In the genomic region with DNA sequence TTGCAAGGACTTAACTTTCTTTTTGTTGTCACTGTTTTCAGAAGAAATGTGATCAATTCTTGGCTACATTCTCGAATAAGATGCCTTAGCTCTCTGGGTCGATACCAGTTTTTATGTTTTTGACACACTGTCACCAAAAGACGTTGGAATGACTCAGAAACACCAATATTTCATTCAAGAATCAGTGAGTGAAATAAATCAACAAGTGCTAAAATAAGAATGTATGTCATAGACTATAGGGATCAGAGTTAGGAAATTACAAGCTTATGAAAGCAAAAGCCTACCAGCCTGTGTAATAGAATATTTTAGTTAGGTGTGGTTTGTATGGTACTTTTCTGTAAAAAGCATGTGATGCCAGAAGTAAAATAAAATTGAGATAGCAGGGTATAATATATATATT, we compare ENCODE assay signal across 1 cellular context.
TF ChIP-seq lines count a peak whose summit lies in the region.

No MANE protein-coding gene starts in this region.

TF ChIP-seq in GM12878, 131 proteins besides CTCF, POLR2A, EP300 and RAD21:
- TF ChIP-seq POLR2AphosphoS5 (IDR thresholded peaks at IDR 0.05; ENCODE audit: low read length) (no peak), SIX5 (IDR thresholded peaks at IDR 0.05; ENCODE audit: low read depth, low read length, severe bottlenecking) (no peak), RAD51 (IDR thresholded peaks at IDR 0.05) (no peak), SMC3 (IDR thresholded peaks at IDR 0.05; ENCODE audit: borderline replicate concordance, low read length) (no peak), FOXM1 (IDR thresholded peaks at IDR 0.05; ENCODE audit: low read depth, low read length) (no peak), MTA2 (IDR thresholded peaks at IDR 0.05; ENCODE audit: low read depth) (no peak), NFYA (IDR thresholded peaks at IDR 0.05; ENCODE audit: borderline replicate concordance, low read depth, low read length) (no peak), BMI1 (IDR thresholded peaks at IDR 0.05; ENCODE audit: borderline replicate concordance) (no peak), PML (IDR thresholded peaks at IDR 0.05; ENCODE audit: low read length) (no peak), CHD1 (IDR thresholded peaks at IDR 0.05; ENCODE audit: low read depth, low read length) (no peak), WRNIP1 (IDR thresholded peaks at IDR 0.05; ENCODE audit: borderline replicate concordance, low read depth, low read length) (no peak), RUNX3 (IDR thresholded peaks at IDR 0.05; ENCODE audit: low read length) (no peak), HDGF (IDR thresholded peaks at IDR 0.05) (no peak), SUZ12 (IDR thresholded peaks at IDR 0.05; ENCODE audit: unreplicated experiment) (no peak), SREBF1 (IDR thresholded peaks at IDR 0.05; ENCODE audit: low read length) (no peak), RELA (IDR thresholded peaks at IDR 0.05; ENCODE audit: borderline replicate concordance, partially characterized antibody) (no peak)
- TF ChIP-seq, protein P1, sequence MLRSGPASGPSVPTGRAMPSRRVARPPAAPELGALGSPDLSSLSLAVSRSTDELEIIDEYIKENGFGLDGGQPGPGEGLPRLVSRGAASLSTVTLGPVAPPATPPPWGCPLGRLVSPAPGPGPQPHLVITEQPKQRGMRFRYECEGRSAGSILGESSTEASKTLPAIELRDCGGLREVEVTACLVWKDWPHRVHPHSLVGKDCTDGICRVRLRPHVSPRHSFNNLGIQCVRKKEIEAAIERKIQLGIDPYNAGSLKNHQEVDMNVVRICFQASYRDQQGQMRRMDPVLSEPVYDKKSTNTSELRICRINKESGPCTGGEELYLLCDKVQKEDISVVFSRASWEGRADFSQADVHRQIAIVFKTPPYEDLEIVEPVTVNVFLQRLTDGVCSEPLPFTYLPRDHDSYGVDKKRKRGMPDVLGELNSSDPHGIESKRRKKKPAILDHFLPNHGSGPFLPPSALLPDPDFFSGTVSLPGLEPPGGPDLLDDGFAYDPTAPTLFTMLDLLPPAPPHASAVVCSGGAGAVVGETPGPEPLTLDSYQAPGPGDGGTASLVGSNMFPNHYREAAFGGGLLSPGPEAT (IDR thresholded peaks at IDR 0.05; ENCODE audit: low read depth) = no peak
- TF ChIP-seq, protein P2, sequence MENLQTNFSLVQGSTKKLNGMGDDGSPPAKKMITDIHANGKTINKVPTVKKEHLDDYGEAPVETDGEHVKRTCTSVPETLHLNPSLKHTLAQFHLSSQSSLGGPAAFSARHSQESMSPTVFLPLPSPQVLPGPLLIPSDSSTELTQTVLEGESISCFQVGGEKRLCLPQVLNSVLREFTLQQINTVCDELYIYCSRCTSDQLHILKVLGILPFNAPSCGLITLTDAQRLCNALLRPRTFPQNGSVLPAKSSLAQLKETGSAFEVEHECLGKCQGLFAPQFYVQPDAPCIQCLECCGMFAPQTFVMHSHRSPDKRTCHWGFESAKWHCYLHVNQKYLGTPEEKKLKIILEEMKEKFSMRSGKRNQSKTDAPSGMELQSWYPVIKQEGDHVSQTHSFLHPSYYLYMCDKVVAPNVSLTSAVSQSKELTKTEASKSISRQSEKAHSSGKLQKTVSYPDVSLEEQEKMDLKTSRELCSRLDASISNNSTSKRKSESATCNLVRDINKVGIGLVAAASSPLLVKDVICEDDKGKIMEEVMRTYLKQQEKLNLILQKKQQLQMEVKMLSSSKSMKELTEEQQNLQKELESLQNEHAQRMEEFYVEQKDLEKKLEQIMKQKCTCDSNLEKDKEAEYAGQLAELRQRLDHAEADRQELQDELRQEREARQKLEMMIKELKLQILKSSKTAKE (IDR thresholded peaks at IDR 0.05; ENCODE audit: low read depth, poor library complexity, severe bottlenecking) = no peak
- TF ChIP-seq, protein P3, sequence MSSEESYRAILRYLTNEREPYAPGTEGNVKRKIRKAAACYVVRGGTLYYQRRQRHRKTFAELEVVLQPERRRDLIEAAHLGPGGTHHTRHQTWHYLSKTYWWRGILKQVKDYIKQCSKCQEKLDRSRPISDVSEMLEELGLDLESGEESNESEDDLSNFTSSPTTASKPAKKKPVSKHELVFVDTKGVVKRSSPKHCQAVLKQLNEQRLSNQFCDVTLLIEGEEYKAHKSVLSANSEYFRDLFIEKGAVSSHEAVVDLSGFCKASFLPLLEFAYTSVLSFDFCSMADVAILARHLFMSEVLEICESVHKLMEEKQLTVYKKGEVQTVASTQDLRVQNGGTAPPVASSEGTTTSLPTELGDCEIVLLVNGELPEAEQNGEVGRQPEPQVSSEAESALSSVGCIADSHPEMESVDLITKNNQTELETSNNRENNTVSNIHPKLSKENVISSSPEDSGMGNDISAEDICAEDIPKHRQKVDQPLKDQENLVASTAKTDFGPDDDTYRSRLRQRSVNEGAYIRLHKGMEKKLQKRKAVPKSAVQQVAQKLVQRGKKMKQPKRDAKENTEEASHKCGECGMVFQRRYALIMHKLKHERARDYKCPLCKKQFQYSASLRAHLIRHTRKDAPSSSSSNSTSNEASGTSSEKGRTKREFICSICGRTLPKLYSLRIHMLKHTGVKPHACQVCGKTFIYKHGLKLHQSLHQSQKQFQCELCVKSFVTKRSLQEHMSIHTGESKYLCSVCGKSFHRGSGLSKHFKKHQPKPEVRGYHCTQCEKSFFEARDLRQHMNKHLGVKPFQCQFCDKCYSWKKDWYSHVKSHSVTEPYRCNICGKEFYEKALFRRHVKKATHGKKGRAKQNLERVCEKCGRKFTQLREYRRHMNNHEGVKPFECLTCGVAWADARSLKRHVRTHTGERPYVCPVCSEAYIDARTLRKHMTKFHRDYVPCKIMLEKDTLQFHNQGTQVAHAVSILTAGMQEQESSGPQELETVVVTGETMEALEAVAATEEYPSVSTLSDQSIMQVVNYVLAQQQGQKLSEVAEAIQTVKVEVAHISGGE (CRISPR knock-in tag; IDR thresholded peaks at IDR 0.05) = no peak
- TF ChIP-seq, protein P4, sequence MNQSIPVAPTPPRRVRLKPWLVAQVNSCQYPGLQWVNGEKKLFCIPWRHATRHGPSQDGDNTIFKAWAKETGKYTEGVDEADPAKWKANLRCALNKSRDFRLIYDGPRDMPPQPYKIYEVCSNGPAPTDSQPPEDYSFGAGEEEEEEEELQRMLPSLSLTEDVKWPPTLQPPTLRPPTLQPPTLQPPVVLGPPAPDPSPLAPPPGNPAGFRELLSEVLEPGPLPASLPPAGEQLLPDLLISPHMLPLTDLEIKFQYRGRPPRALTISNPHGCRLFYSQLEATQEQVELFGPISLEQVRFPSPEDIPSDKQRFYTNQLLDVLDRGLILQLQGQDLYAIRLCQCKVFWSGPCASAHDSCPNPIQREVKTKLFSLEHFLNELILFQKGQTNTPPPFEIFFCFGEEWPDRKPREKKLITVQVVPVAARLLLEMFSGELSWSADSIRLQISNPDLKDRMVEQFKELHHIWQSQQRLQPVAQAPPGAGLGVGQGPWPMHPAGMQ (IDR thresholded peaks at IDR 0.05; ENCODE audit: borderline replicate concordance) = no peak
